Comparison of ENCODE assay signal across 1 cellular context in genomic region chr11:64970731-64971151, GRCh38.
A peak's percentile ranks its signal among the peaks of the same experiment; 100 is the strongest.
TF ChIP-seq lines count a peak whose summit lies in the region.

No MANE protein-coding gene starts in this region.

TF ChIP-seq in GM12878, 131 proteins besides CTCF, POLR2A, EP300 and RAD21:
- TF ChIP-seq SMAD5 (IDR thresholded peaks at IDR 0.05; ENCODE audit: low read depth) (no peak), PBX3 (IDR thresholded peaks at IDR 0.05; ENCODE audit: insufficient replicate concordance, low read depth, low read length) (peak; percentile 20)
